1 cellular context compared by ENCODE assay signal in genomic region chr12:104586325-104587048, GRCh38.
TF ChIP-seq lines count a peak whose summit lies in the region.

No MANE protein-coding gene starts in this region.

TF ChIP-seq in GM23338, 12 proteins besides CTCF, POLR2A, EP300 and RAD21 (continued from another document):
- TF ChIP-seq, protein P1, sequence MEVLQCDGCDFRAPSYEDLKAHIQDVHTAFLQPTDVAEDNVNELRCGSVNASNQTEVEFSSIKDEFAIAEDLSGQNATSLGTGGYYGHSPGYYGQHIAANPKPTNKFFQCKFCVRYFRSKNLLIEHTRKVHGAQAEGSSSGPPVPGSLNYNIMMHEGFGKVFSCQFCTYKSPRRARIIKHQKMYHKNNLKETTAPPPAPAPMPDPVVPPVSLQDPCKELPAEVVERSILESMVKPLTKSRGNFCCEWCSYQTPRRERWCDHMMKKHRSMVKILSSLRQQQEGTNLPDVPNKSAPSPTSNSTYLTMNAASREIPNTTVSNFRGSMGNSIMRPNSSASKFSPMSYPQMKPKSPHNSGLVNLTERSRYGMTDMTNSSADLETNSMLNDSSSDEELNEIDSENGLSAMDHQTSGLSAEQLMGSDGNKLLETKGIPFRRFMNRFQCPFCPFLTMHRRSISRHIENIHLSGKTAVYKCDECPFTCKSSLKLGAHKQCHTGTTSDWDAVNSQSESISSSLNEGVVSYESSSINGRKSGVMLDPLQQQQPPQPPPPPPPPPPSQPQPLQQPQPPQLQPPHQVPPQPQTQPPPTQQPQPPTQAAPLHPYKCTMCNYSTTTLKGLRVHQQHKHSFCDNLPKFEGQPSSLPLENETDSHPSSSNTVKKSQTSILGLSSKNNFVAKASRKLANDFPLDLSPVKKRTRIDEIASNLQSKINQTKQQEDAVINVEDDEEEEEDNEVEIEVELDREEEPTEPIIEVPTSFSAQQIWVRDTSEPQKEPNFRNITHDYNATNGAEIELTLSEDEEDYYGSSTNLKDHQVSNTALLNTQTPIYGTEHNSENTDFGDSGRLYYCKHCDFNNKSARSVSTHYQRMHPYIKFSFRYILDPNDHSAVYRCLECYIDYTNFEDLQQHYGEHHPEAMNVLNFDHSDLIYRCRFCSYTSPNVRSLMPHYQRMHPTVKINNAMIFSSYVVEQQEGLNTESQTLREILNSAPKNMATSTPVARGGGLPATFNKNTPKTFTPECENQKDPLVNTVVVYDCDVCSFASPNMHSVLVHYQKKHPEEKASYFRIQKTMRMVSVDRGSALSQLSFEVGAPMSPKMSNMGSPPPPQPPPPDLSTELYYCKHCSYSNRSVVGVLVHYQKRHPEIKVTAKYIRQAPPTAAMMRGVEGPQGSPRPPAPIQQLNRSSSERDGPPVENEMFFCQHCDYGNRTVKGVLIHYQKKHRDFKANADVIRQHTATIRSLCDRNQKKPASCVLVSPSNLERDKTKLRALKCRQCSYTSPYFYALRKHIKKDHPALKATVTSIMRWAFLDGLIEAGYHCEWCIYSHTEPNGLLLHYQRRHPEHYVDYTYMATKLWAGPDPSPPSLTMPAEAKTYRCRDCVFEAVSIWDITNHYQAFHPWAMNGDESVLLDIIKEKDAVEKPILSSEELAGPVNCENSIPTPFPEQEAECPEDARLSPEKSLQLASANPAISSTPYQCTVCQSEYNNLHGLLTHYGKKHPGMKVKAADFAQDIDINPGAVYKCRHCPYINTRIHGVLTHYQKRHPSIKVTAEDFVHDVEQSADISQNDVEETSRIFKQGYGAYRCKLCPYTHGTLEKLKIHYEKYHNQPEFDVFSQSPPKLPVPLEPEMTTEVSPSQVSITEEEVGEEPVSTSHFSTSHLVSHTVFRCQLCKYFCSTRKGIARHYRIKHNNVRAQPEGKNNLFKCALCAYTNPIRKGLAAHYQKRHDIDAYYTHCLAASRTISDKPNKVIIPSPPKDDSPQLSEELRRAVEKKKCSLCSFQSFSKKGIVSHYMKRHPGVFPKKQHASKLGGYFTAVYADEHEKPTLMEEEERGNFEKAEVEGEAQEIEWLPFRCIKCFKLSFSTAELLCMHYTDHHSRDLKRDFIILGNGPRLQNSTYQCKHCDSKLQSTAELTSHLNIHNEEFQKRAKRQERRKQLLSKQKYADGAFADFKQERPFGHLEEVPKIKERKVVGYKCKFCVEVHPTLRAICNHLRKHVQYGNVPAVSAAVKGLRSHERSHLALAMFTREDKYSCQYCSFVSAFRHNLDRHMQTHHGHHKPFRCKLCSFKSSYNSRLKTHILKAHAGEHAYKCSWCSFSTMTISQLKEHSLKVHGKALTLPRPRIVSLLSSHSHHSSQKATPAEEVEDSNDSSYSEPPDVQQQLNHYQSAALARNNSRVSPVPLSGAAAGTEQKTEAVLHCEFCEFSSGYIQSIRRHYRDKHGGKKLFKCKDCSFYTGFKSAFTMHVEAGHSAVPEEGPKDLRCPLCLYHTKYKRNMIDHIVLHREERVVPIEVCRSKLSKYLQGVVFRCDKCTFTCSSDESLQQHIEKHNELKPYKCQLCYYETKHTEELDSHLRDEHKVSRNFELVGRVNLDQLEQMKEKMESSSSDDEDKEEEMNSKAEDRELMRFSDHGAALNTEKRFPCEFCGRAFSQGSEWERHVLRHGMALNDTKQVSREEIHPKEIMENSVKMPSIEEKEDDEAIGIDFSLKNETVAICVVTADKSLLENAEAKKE (CRISPR knock-in tag; IDR thresholded peaks at IDR 0.05): no peak
- TF ChIP-seq ZNF331 (CRISPR knock-in tag; IDR thresholded peaks at IDR 0.05; ENCODE audit: low read depth) (no peak), CREB1 (CRISPR knock-in tag; IDR thresholded peaks at IDR 0.05; ENCODE audit: low read depth) (no peak), EZH2 (IDR thresholded peaks at IDR 0.05; ENCODE audit: low read depth, unreplicated experiment) (no peak)
- TF ChIP-seq, protein P2, sequence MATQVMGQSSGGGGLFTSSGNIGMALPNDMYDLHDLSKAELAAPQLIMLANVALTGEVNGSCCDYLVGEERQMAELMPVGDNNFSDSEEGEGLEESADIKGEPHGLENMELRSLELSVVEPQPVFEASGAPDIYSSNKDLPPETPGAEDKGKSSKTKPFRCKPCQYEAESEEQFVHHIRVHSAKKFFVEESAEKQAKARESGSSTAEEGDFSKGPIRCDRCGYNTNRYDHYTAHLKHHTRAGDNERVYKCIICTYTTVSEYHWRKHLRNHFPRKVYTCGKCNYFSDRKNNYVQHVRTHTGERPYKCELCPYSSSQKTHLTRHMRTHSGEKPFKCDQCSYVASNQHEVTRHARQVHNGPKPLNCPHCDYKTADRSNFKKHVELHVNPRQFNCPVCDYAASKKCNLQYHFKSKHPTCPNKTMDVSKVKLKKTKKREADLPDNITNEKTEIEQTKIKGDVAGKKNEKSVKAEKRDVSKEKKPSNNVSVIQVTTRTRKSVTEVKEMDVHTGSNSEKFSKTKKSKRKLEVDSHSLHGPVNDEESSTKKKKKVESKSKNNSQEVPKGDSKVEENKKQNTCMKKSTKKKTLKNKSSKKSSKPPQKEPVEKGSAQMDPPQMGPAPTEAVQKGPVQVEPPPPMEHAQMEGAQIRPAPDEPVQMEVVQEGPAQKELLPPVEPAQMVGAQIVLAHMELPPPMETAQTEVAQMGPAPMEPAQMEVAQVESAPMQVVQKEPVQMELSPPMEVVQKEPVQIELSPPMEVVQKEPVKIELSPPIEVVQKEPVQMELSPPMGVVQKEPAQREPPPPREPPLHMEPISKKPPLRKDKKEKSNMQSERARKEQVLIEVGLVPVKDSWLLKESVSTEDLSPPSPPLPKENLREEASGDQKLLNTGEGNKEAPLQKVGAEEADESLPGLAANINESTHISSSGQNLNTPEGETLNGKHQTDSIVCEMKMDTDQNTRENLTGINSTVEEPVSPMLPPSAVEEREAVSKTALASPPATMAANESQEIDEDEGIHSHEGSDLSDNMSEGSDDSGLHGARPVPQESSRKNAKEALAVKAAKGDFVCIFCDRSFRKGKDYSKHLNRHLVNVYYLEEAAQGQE (IDR thresholded peaks at IDR 0.05; ENCODE audit: unreplicated experiment): no peak
